ENCODE assay signal across 16 cellular contexts in genomic region chr6:139776051-139776450, GRCh38.
DNase-seq lines count a peak whose midpoint lies in the region; ATAC-seq, FAIRE-seq and TF ChIP-seq lines count a peak whose summit lies in the region.
"Had no signal": no experiment of that assay in that cellular context is flagged by ENCODE, and none has a peak within 500 bp of the region (broad histone marks: within the 10 kb centered on the region; RNA-seq: fewer than 3 reads in every experiment).

No MANE protein-coding gene starts in this region.

- H2BK120ac ChIP-seq in H1 (replicated peaks; ENCODE audit: low read depth, low read length) = no peak overlapping the region

- H2AFZ ChIP-seq in GM23338 (no peak overlapping the region), H1 (ENCODE audit: low read length) (no peak overlapping the region)

- H3K79me2 ChIP-seq in GM23338 (replicated peaks; ENCODE audit: insufficient read depth) = no peaks in the 10 kb centered on the region
- no peaks in the 10 kb centered on the region for H3K79me2 ChIP-seq in H1 (ENCODE audit: control insufficient read depth in 1 of 2, insufficient read depth in 2 of 2, low read length in 2 of 2)

- H3K36me3 Mint-ChIP-seq in GM23338 (ENCODE audit: low read depth) = no peaks in the 10 kb centered on the region
- peaks cover 2% of the 10 kb centered on the region for H3K36me3 Mint-ChIP-seq in neural crest cell (ENCODE audit: low read depth)
- H3K36me3 Mint-ChIP-seq in natural killer cell treated with Interleukin-12 subunit alpha and Interleukin-12 subunit beta and Interleukin-15 and Interleukin-18, amount 100 ng/mL, for 72 hours = no peaks in the 10 kb centered on the region
- H3K36me3 Mint-ChIP-seq in Caco-2 (ENCODE audit: insufficient read depth, unreplicated experiment) = no peaks in the 10 kb centered on the region
- H3K36me3 Mint-ChIP-seq: activated naive CD8-positive, alpha-beta T cell treated with anti-CD3 and anti-CD28 coated beads, Interleukin-2, amount 10 ng/mL, durations not matched to agents 7 days and 5 days had no signal

- H3F3A ChIP-seq in GM23338 (replicated peaks; ENCODE audit: low read depth) = no peaks in the 10 kb centered on the region

- CTCF ChIA-PET in Panc1 (lab: Charles Lee) = no interaction called here
- CTCF ChIA-PET in H1 (lab: Charles Lee; ENCODE audit: partially characterized antibody) = no interaction called here
- CTCF ChIA-PET in Caco-2 (lab: Charles Lee) = no interaction called here

- peaks cover 28% of the 10 kb centered on the region for H3K4me1 Mint-ChIP-seq in GM23338
- peaks cover 57% of the 10 kb centered on the region for H3K4me1 Mint-ChIP-seq in neural crest cell
- no peaks in the 10 kb centered on the region for H3K4me1 Mint-ChIP-seq in natural killer cell treated with Interleukin-12 subunit alpha and Interleukin-12 subunit beta and Interleukin-15 and Interleukin-18, amount 100 ng/mL, for 72 hours (ENCODE audit: low read depth in 2 of 2)
- peaks cover 40% of the 10 kb centered on the region for H3K4me1 Mint-ChIP-seq in Caco-2 (ENCODE audit: low read depth, unreplicated experiment)
- H3K4me1 Mint-ChIP-seq: activated naive CD8-positive, alpha-beta T cell treated with anti-CD3 and anti-CD28 coated beads, Interleukin-2, amount 10 ng/mL, durations not matched to agents 7 days and 5 days had no signal

- H2BK20ac ChIP-seq in H1 (ENCODE audit: low read length) = no peak overlapping the region

- ATAC-seq in GM23338 (peak; percentile 74), Panc1 (no peak)
- ATAC-seq in natural killer cell treated with Interleukin-12 subunit alpha and Interleukin-12 subunit beta and Interleukin-15 and Interleukin-18, amount 100 ng/mL, for 72 hours = no peak
- ATAC-seq: lower lobe of right lung had no signal

- H3K9me3 Mint-ChIP-seq in GM23338 (no peaks in the 10 kb centered on the region), neural crest cell (no peaks in the 10 kb centered on the region), Caco-2 (ENCODE audit: unreplicated experiment) (no peaks in the 10 kb centered on the region)
- no peaks in the 10 kb centered on the region for H3K9me3 Mint-ChIP-seq in natural killer cell treated with Interleukin-12 subunit alpha and Interleukin-12 subunit beta and Interleukin-15 and Interleukin-18, amount 100 ng/mL, for 72 hours
- H3K9me3 Mint-ChIP-seq: activated naive CD8-positive, alpha-beta T cell treated with anti-CD3 and anti-CD28 coated beads, Interleukin-2, amount 10 ng/mL, durations not matched to agents 7 days and 5 days had no signal

- no peak for TF ChIP-seq CTCF in GM23338 (conservative IDR thresholded peaks at IDR 0.05; ENCODE audit: low read depth in 2 of 2)
- TF ChIP-seq CTCF in Panc1 (IDR thresholded peaks at IDR 0.05) = no peak
- no peak for TF ChIP-seq CTCF in H1 (IDR thresholded peaks at IDR 0.05; ENCODE audit: control extremely low read depth in 1 of 3, insufficient read depth in 1 of 3, low read depth in 1 of 3, low read length in 3 of 3)
- TF ChIP-seq CTCF in neural crest cell (conservative IDR thresholded peaks at IDR 0.05) = no peak
- TF ChIP-seq CTCF in Caco-2 (IDR thresholded peaks at IDR 0.05; ENCODE audit: insufficient read depth in 1 of 2, low read depth in 1 of 2, low read length in 1 of 2, severe bottlenecking in 1 of 2, unreplicated experiment in 1 of 2) = no peak

- H4K8ac ChIP-seq in H1 (ENCODE audit: extremely low read depth, insufficient read depth, low read length) = no peak overlapping the region

- H2AK5ac ChIP-seq in H1 (ENCODE audit: low read depth, low read length) = no peak overlapping the region

- no peaks in the 10 kb centered on the region for H3K9me2 ChIP-seq in GM23338 (ENCODE audit: insufficient read depth)
- H3K9me2 ChIP-seq: SK-N-SH had no signal

- H4K20me1 ChIP-seq in GM23338 (replicated peaks; ENCODE audit: insufficient read depth) (no peaks in the 10 kb centered on the region), H1 (replicated peaks in 1 of 2; ENCODE audit: control insufficient read depth in 1 of 2, insufficient read depth in 2 of 2, low read length in 2 of 2) (no peaks in the 10 kb centered on the region)

- H3K4me3 ChIP-seq in GM23338 = no peak overlapping the region
- no peak overlapping the region for H3K4me3 ChIP-seq in Panc1 (ENCODE audit: low read depth in 2 of 2, low read length in 2 of 2)
- H3K4me3 ChIP-seq in H1 (ENCODE audit: extremely low read depth in 1 of 4, insufficient read depth in 2 of 4, low read depth in 3 of 4, low read length in 4 of 4) = no peak overlapping the region
- H3K4me3 ChIP-seq in Caco-2 (ENCODE audit: low read depth, low read length) = no peak overlapping the region
- H3K4me3 ChIP-seq: lower lobe of right lung, thoracic aorta had no signal

- TF ChIP-seq EP300 in H1 (IDR thresholded peaks at IDR 0.05; ENCODE audit: borderline replicate concordance in 1 of 2, low read depth in 2 of 2, low read length in 2 of 2) = no peak

- in situ Hi-C loops in Panc1 (cut with HindIII; ENCODE audit: low pct_unique_long_range_greater_than_20kb, low sequenced_read_pairs) = no loop called here

- H3K4me2 ChIP-seq in GM23338 (no peak overlapping the region), H1 (ENCODE audit: insufficient read depth in 1 of 2, low read depth in 2 of 2, low read length in 2 of 2) (no peak overlapping the region)
- H3K4me2 ChIP-seq: SK-N-SH had no signal

- no peak overlapping the region for H3K18ac ChIP-seq in H1 (ENCODE audit: extremely low read depth, low read length)

- FAIRE-seq in H1 (lab: Jason Lieb, UNC) = no peak
- no peak for FAIRE-seq in GM19239 (lab: Jason Lieb, UNC)

- H3K23me2 ChIP-seq in H1 (ENCODE audit: low read depth, low read length) = no peaks in the 10 kb centered on the region

- WGBS in H1 (ENCODE audit: extremely low coverage in 1 of 2, insufficient coverage in 1 of 2, insufficient read length in 1 of 2, insufficient replicate concordance in 2 of 2, low coverage in 1 of 2, low lambda C conversion rate in 2 of 2, missing lambda C conversion rate in 1 of 2), 2 experiments = 76% methylated on average over 6 of the region's 6 CpGs; no CpG with 5 or more reads in 1 of the 2 experiments

- TF ChIP-seq RAD21 in H1 (IDR thresholded peaks at IDR 0.05 in 1 of 2, conservative IDR thresholded peaks at IDR 0.05 in 1 of 2; ENCODE audit: low read depth in 2 of 2, low read length in 2 of 2) = no peak

- no peak overlapping the region for H3K23ac ChIP-seq in H1 (ENCODE audit: insufficient read length)

- no peak overlapping the region for H2BK12ac ChIP-seq in H1 (ENCODE audit: low read depth, low read length)

- H3K27me3 ChIP-seq in GM23338 (ENCODE audit: insufficient read depth) (no peaks in the 10 kb centered on the region), Panc1 (ENCODE audit: control insufficient read depth, insufficient read depth, low read length) (no peaks in the 10 kb centered on the region), H1 (replicated peaks in 1 of 4; ENCODE audit: control insufficient read depth in 3 of 4, extremely low read depth in 1 of 4, insufficient read depth in 3 of 4, low read length in 3 of 4) (no peaks in the 10 kb centered on the region), Caco-2 (replicated peaks; ENCODE audit: control insufficient read depth, insufficient read depth, low read length) (no peaks in the 10 kb centered on the region)

- H3K36me3 ChIP-seq in GM23338 (ENCODE audit: insufficient read depth) = no peaks in the 10 kb centered on the region
- no peaks in the 10 kb centered on the region for H3K36me3 ChIP-seq in Panc1 (ENCODE audit: control insufficient read depth, insufficient read depth, low read length)
- no peaks in the 10 kb centered on the region for H3K36me3 ChIP-seq in H1 (ENCODE audit: control insufficient read depth in 2 of 4, insufficient read depth in 4 of 4, low read length in 3 of 4)
- no peaks in the 10 kb centered on the region for H3K36me3 ChIP-seq in Caco-2 (ENCODE audit: control insufficient read depth, insufficient read depth, low read length)
- H3K36me3 ChIP-seq: lower lobe of right lung, thoracic aorta had no signal

- no peak overlapping the region for H3K27ac Mint-ChIP-seq in GM23338
- peak overlapping the region; percentile 83 for H3K27ac Mint-ChIP-seq in neural crest cell (ENCODE audit: unreplicated experiment)
- H3K27ac Mint-ChIP-seq in natural killer cell treated with Interleukin-12 subunit alpha and Interleukin-12 subunit beta and Interleukin-15 and Interleukin-18, amount 100 ng/mL, for 72 hours = no peak overlapping the region
- H3K27ac Mint-ChIP-seq in Caco-2 (ENCODE audit: unreplicated experiment) = no peak overlapping the region
- H3K27ac Mint-ChIP-seq: activated naive CD8-positive, alpha-beta T cell treated with anti-CD3 and anti-CD28 coated beads, Interleukin-2, amount 10 ng/mL, durations not matched to agents 7 days and 5 days had no signal

- no peak overlapping the region for H3K14ac ChIP-seq in H1 (ENCODE audit: insufficient read length)

- no peak overlapping the region for H3K4ac ChIP-seq in H1 (replicated peaks; ENCODE audit: insufficient read length, low read depth, low read length)

- POLR2A ChIA-PET in Panc1 (lab: Charles Lee) = interaction anchor here (0.6 kb wide), 1 partner anchor 24 kb away, joined by 3 read pairs; no protein-coding TSS in a partner anchor
- POLR2A ChIA-PET in H1 (lab: Charles Lee; ENCODE audit: partially characterized antibody) = interaction anchor here (1.3 kb wide), 1 partner anchor 401 kb away, joined by 3 read pairs; no protein-coding TSS in a partner anchor
- POLR2A ChIA-PET in Caco-2 (lab: Charles Lee) = no interaction called here

- H2BK15ac ChIP-seq in H1 (ENCODE audit: low read length) = no peak overlapping the region

- no peak overlapping the region for H2BK5ac ChIP-seq in H1 (ENCODE audit: low read depth, low read length)

- H3K4me1 ChIP-seq in GM23338 (ENCODE audit: insufficient read depth) = peaks cover 17% of the 10 kb centered on the region
- peaks cover 7% of the 10 kb centered on the region; the same call in 1 of the 2 replicates for H3K4me1 ChIP-seq in Panc1 (ENCODE audit: control insufficient read depth, insufficient read depth, low read length)
- H3K4me1 ChIP-seq in H1 (replicated peaks in 1 of 4; ENCODE audit: control insufficient read depth in 3 of 4, insufficient read depth in 4 of 4, low read length in 3 of 4) = peaks cover 0 to 17% (median 3%) of the 10 kb centered on the region in 4 experiments; a peak in 3 of 7 replicates
- peaks cover 10% of the 10 kb centered on the region for H3K4me1 ChIP-seq in Caco-2
- H3K4me1 ChIP-seq: lower lobe of right lung had no signal

- H3K27ac ChIP-seq in GM23338 (ENCODE audit: low read depth) (no peak overlapping the region), Panc1 (ENCODE audit: low read length) (peak overlapping the region; percentile 55; the same call in 1 of the 2 replicates), H1 (ENCODE audit: low read depth, low read length) (no peak overlapping the region)
- H3K27ac ChIP-seq: lower lobe of right lung, thoracic aorta had no signal

- H3K27me3 Mint-ChIP-seq in GM23338 (ENCODE audit: insufficient read depth, low read depth, poor library complexity) = no peaks in the 10 kb centered on the region
- H3K27me3 Mint-ChIP-seq in neural crest cell (ENCODE audit: low read depth) = no peaks in the 10 kb centered on the region
- peaks cover 7 to 21% of the 10 kb centered on the region in 2 donors for H3K27me3 Mint-ChIP-seq in natural killer cell treated with Interleukin-12 subunit alpha and Interleukin-12 subunit beta and Interleukin-15 and Interleukin-18, amount 100 ng/mL, for 72 hours
- H3K27me3 Mint-ChIP-seq in Caco-2 (ENCODE audit: insufficient read depth, unreplicated experiment) = no peaks in the 10 kb centered on the region
- H3K27me3 Mint-ChIP-seq: activated naive CD8-positive, alpha-beta T cell treated with anti-CD3 and anti-CD28 coated beads, Interleukin-2, amount 10 ng/mL, durations not matched to agents 7 days and 5 days had no signal

- TF ChIP-seq POLR2A in H1 (IDR thresholded peaks at IDR 0.05; ENCODE audit: control extremely low read depth in 1 of 2, low read depth in 2 of 2, low read length in 2 of 2) = no peak

- no peak overlapping the region for H4K91ac ChIP-seq in H1 (replicated peaks; ENCODE audit: insufficient read length, low read length)

- H3K4me3 Mint-ChIP-seq in GM23338 = no peak overlapping the region
- peak overlapping the region; percentile 23 for H3K4me3 Mint-ChIP-seq in neural crest cell
- no peak overlapping the region for H3K4me3 Mint-ChIP-seq in natural killer cell treated with Interleukin-12 subunit alpha and Interleukin-12 subunit beta and Interleukin-15 and Interleukin-18, amount 100 ng/mL, for 72 hours
- no peak overlapping the region for H3K4me3 Mint-ChIP-seq in Caco-2 (ENCODE audit: unreplicated experiment)
- H3K4me3 Mint-ChIP-seq: activated naive CD8-positive, alpha-beta T cell treated with anti-CD3 and anti-CD28 coated beads, Interleukin-2, amount 10 ng/mL, durations not matched to agents 7 days and 5 days had no signal

- no peaks in the 10 kb centered on the region for H3K9me3 ChIP-seq in Panc1 (ENCODE audit: control insufficient read depth, insufficient read depth, low read depth, low read length)
- no peaks in the 10 kb centered on the region for H3K9me3 ChIP-seq in H1 (ENCODE audit: insufficient read depth in 2 of 2, low read depth in 1 of 2, low read length in 1 of 2)
- H3K9me3 ChIP-seq in Caco-2 = no peaks in the 10 kb centered on the region
- H3K9me3 ChIP-seq: lower lobe of right lung, SK-N-SH, thoracic aorta had no signal

- H3K79me1 ChIP-seq in H1 (ENCODE audit: low read depth, low read length) = no peaks in the 10 kb centered on the region

- H3K56ac ChIP-seq in H1 (replicated peaks; ENCODE audit: insufficient read length, low read depth, low read length) = no peak overlapping the region

- no peak for DNase-seq in GM23338 (ENCODE audit: low spot score)
- no peak for DNase-seq in Panc1 (ENCODE audit: low read depth, low spot score)
- DNase-seq in H1 (ENCODE audit: low read depth in 1 of 2, low spot score in 2 of 2) = no peak
- DNase-seq in neural crest cell (ENCODE audit: low read depth, low spot score) = peak; percentile 12
- no peak for DNase-seq in GF-D8 (lab: John Stamatoyannopoulos, UW)
- DNase-seq in GM19239 (ENCODE audit: insufficient read length, low spot score) = no peak
- no peak for DNase-seq in natural killer cell treated with Interleukin-12 subunit alpha and Interleukin-12 subunit beta and Interleukin-15 and Interleukin-18, amount 100 ng/mL, for 72 hours (ENCODE audit: low spot score)
- no peak for DNase-seq in Caco-2
- DNase-seq: activated naive CD8-positive, alpha-beta T cell treated with anti-CD3 and anti-CD28 coated beads, Interleukin-2, amount 10 ng/mL, durations not matched to agents 7 days and 5 days; caudate nucleus; COR-L47; GDM1; lower lobe of right lung; NCI-H1694 treated with DMSO at 0.1 percent for 48 hours; SK-N-SH had no signal

- H3K9ac ChIP-seq in H1 (replicated peaks in 1 of 4; ENCODE audit: extremely low read depth in 1 of 4, low read depth in 3 of 4, low read length in 3 of 4) = no peak overlapping the region
- H3K9ac ChIP-seq: SK-N-SH had no signal

- BruUV-seq in Panc1 (replicated peaks; lab: Mats Ljungman, UMichigan) (no TSS peak), Caco-2 (replicated peaks; lab: Mats Ljungman, UMichigan) (no TSS peak)

- intact Hi-C loops in Panc1 (cut with micrococcal nuclease; ENCODE audit: unreplicated experiment) = no loop called here
- intact Hi-C loops in Caco-2 (cut with micrococcal nuclease; ENCODE audit: unreplicated experiment) = no loop called here

- no peak overlapping the region for H4K5ac ChIP-seq in H1 (ENCODE audit: insufficient read length, low read depth, low read length)
